18 cellular contexts compared by ENCODE assay signal in the genomic region with DNA sequence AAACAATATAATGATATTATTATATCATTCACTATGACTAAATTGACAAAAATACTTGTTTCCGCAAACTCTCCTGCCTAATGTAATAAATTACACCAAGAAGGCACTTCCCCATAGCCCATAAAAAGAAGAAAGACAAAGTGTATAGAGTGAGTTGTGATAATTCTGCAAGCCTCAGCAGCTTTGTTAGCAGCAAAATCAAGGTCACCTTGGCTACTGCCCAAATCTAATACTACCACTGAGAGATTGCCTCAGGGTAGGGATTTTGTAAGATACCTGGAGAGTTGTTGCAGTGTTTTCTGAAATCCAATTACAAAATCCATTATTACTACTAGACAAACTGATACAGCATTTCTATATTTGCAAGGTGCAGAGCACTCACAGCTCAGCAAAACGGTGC.
"Had no signal": no experiment of that assay in that cellular context is flagged by ENCODE, and none has a peak within 500 bp of the region (broad histone marks: within the 10 kb centered on the region; RNA-seq: fewer than 3 reads in every experiment).

No MANE protein-coding gene starts in this region.

- H3K4me1 ChIP-seq: body of pancreas, colonic mucosa, esophagus squamous epithelium, right atrium auricular region, tibial artery had no signal

- ATAC-seq: activated CD8-positive, alpha-beta T cell treated with anti-CD3 and anti-CD28 coated beads for 36 hours; activated T-cell treated with anti-CD3 and anti-CD28 coated beads, Interleukin-2, amount 50 U/mL, for 72 hours; body of pancreas had no signal

- DNase-seq: activated B cell treated with CpG ODN at 0.5 μM for 24 hours; activated CD4-positive, alpha-beta T cell treated with anti-CD3 and anti-CD28 coated beads for 48 hours; activated CD8-positive, alpha-beta T cell treated with anti-CD3 and anti-CD28 coated beads for 36 hours; activated gamma-delta T cell treated with Interleukin-2 at 50 U/mL for 16 hours; activated T-cell treated with anti-CD3 and anti-CD28 coated beads, Interleukin-2, amount 50 U/mL, for 72 hours; amygdala; caudate nucleus; colonic mucosa; esophagus squamous epithelium; hippocampal formation; kidney; nucleus accumbens; small intestine; stimulated activated CD4-positive, alpha-beta T cell treated with anti-CD3 and anti-CD28 coated beads, Interleukin-4, amount 100 ng/mL, for 24 hours; stimulated activated naive CD4-positive, alpha-beta T cell; tibial artery had no signal

- H3K27me3 ChIP-seq: body of pancreas, colonic mucosa, esophagus squamous epithelium, right atrium auricular region, tibial artery had no signal

- H3K27ac ChIP-seq: body of pancreas, colonic mucosa, esophagus squamous epithelium, right atrium auricular region, tibial artery had no signal

- H3K36me3 ChIP-seq: colonic mucosa, esophagus squamous epithelium, right atrium auricular region, tibial artery had no signal

- H3K4me3 ChIP-seq: body of pancreas, colonic mucosa, esophagus squamous epithelium, right atrium auricular region, tibial artery had no signal

- H3K9me3 ChIP-seq: body of pancreas, colonic mucosa, esophagus squamous epithelium, right atrium auricular region, tibial artery had no signal
